ENCODE assay signal across 18 cellular contexts in genomic region chr6:163645560-163645959, GRCh38.
"Had no signal": no experiment of that assay in that cellular context is flagged by ENCODE, and none has a peak within 500 bp of the region (broad histone marks: within the 10 kb centered on the region; RNA-seq: fewer than 3 reads in every experiment).

No MANE protein-coding gene starts in this region.

- ATAC-seq: naive thymus-derived CD8-positive, alpha-beta T cell; stimulated activated memory B cell treated with anti-CD40 and anti-IgM and Interleukin-4, amounts not matched to agents 10 μg/mL and 1 μg/mL and 100 μg/mL, for 72 hours; T-helper 17 cell; upper lobe of right lung had no signal

- H3K4me1 ChIP-seq: colonic mucosa, parathyroid adenoma, upper lobe of right lung had no signal

- H3K9me3 ChIP-seq: colonic mucosa, sigmoid colon, thoracic aorta, upper lobe of right lung had no signal

- H2AFZ ChIP-seq: parathyroid adenoma had no signal

- H3K79me2 ChIP-seq: parathyroid adenoma had no signal

- H3K36me3 ChIP-seq: colonic mucosa, sigmoid colon, thoracic aorta, upper lobe of right lung had no signal

- DNase-seq: activated CD4-positive, alpha-beta T cell treated with anti-CD3 and anti-CD28 coated beads, Interleukin-2, amount 50 U/mL, for 1 hour; activated CD4-positive, CD25-positive, alpha-beta regulatory T cell treated with anti-CD3 and anti-CD28 coated beads, Interleukin-2, amount 50 U/mL, for 72 hours; activated CD8-positive, alpha-beta memory T cell treated with anti-CD3 and anti-CD28 coated beads for 24 hours; activated gamma-delta T cell treated with Interleukin-2 at 50 U/mL for 16 hours; colonic mucosa; endodermal cell; erythroblast; immature natural killer cell; mesenchymal stem cell; naive thymus-derived CD8-positive, alpha-beta T cell; sigmoid colon; stimulated activated CD4-positive, alpha-beta T cell treated with anti-CD3 and anti-CD28 coated beads, Interleukin-4, amount 100 ng/mL, for 24 hours; T-helper 17 cell; upper lobe of right lung had no signal

- H3K9ac ChIP-seq: parathyroid adenoma had no signal

- H3K4me3 ChIP-seq: colonic mucosa, sigmoid colon, thoracic aorta, upper lobe of right lung had no signal

- H3K27ac ChIP-seq: colonic mucosa, parathyroid adenoma, sigmoid colon, thoracic aorta, upper lobe of right lung, VCaP had no signal

- H3K27me3 ChIP-seq: colonic mucosa, sigmoid colon, upper lobe of right lung had no signal
